ENCODE assay signal across 1 cellular context in genomic region chr1:23790696-23791433, GRCh38.
TF ChIP-seq lines count a peak whose summit lies in the region.

Gene LYPLA2, plus strand, starts transcription at chr1:23791145. Its CDS starts 1,538 bp downstream, at chr1:23792683.

TF ChIP-seq in K562, 482 proteins besides CTCF, POLR2A, EP300 and RAD21 (continued from another document and continues in another):
- TF ChIP-seq, protein P1, sequence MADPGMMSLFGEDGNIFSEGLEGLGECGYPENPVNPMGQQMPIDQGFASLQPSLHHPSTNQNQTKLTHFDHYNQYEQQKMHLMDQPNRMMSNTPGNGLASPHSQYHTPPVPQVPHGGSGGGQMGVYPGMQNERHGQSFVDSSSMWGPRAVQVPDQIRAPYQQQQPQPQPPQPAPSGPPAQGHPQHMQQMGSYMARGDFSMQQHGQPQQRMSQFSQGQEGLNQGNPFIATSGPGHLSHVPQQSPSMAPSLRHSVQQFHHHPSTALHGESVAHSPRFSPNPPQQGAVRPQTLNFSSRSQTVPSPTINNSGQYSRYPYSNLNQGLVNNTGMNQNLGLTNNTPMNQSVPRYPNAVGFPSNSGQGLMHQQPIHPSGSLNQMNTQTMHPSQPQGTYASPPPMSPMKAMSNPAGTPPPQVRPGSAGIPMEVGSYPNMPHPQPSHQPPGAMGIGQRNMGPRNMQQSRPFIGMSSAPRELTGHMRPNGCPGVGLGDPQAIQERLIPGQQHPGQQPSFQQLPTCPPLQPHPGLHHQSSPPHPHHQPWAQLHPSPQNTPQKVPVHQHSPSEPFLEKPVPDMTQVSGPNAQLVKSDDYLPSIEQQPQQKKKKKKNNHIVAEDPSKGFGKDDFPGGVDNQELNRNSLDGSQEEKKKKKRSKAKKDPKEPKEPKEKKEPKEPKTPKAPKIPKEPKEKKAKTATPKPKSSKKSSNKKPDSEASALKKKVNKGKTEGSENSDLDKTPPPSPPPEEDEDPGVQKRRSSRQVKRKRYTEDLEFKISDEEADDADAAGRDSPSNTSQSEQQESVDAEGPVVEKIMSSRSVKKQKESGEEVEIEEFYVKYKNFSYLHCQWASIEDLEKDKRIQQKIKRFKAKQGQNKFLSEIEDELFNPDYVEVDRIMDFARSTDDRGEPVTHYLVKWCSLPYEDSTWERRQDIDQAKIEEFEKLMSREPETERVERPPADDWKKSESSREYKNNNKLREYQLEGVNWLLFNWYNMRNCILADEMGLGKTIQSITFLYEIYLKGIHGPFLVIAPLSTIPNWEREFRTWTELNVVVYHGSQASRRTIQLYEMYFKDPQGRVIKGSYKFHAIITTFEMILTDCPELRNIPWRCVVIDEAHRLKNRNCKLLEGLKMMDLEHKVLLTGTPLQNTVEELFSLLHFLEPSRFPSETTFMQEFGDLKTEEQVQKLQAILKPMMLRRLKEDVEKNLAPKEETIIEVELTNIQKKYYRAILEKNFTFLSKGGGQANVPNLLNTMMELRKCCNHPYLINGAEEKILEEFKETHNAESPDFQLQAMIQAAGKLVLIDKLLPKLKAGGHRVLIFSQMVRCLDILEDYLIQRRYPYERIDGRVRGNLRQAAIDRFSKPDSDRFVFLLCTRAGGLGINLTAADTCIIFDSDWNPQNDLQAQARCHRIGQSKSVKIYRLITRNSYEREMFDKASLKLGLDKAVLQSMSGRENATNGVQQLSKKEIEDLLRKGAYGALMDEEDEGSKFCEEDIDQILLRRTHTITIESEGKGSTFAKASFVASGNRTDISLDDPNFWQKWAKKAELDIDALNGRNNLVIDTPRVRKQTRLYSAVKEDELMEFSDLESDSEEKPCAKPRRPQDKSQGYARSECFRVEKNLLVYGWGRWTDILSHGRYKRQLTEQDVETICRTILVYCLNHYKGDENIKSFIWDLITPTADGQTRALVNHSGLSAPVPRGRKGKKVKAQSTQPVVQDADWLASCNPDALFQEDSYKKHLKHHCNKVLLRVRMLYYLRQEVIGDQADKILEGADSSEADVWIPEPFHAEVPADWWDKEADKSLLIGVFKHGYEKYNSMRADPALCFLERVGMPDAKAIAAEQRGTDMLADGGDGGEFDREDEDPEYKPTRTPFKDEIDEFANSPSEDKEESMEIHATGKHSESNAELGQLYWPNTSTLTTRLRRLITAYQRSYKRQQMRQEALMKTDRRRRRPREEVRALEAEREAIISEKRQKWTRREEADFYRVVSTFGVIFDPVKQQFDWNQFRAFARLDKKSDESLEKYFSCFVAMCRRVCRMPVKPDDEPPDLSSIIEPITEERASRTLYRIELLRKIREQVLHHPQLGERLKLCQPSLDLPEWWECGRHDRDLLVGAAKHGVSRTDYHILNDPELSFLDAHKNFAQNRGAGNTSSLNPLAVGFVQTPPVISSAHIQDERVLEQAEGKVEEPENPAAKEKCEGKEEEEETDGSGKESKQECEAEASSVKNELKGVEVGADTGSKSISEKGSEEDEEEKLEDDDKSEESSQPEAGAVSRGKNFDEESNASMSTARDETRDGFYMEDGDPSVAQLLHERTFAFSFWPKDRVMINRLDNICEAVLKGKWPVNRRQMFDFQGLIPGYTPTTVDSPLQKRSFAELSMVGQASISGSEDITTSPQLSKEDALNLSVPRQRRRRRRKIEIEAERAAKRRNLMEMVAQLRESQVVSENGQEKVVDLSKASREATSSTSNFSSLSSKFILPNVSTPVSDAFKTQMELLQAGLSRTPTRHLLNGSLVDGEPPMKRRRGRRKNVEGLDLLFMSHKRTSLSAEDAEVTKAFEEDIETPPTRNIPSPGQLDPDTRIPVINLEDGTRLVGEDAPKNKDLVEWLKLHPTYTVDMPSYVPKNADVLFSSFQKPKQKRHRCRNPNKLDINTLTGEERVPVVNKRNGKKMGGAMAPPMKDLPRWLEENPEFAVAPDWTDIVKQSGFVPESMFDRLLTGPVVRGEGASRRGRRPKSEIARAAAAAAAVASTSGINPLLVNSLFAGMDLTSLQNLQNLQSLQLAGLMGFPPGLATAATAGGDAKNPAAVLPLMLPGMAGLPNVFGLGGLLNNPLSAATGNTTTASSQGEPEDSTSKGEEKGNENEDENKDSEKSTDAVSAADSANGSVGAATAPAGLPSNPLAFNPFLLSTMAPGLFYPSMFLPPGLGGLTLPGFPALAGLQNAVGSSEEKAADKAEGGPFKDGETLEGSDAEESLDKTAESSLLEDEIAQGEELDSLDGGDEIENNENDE (IDR thresholded peaks at IDR 0.05; ENCODE audit: low read depth, low read length) = no peak
- no peak for TF ChIP-seq POLR3A (IDR thresholded peaks at IDR 0.05; ENCODE audit: borderline replicate concordance, extremely low read depth, insufficient read depth, insufficient read length)
- TF ChIP-seq ZNF431 (CRISPR knock-in tag; IDR thresholded peaks at IDR 0.05) = 0 out of 2 replicates have a peak, but pooled peaks have one; percentile 26
- TF ChIP-seq GABPB1 (CRISPR knock-in tag; IDR thresholded peaks at IDR 0.05) = peak; percentile 96
- no peak for TF ChIP-seq CTCFL (IDR thresholded peaks at IDR 0.05; ENCODE audit: borderline replicate concordance, insufficient read depth, low read depth, low read length, poor library complexity, severe bottlenecking)
- peak; percentile 61 for TF ChIP-seq HDAC2 (IDR thresholded peaks at IDR 0.05)
- no peak for TF ChIP-seq ZNF75A (CRISPR knock-in tag; IDR thresholded peaks at IDR 0.05)
- TF ChIP-seq ZNF347 (CRISPR knock-in tag; IDR thresholded peaks at IDR 0.05; ENCODE audit: low read depth) = no peak
- TF ChIP-seq, protein P2, sequence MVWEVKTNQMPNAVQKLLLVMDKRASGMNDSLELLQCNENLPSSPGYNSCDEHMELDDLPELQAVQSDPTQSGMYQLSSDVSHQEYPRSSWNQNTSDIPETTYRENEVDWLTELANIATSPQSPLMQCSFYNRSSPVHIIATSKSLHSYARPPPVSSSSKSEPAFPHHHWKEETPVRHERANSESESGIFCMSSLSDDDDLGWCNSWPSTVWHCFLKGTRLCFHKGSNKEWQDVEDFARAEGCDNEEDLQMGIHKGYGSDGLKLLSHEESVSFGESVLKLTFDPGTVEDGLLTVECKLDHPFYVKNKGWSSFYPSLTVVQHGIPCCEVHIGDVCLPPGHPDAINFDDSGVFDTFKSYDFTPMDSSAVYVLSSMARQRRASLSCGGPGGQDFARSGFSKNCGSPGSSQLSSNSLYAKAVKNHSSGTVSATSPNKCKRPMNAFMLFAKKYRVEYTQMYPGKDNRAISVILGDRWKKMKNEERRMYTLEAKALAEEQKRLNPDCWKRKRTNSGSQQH (CRISPR knock-in tag; IDR thresholded peaks at IDR 0.05) = peak; percentile 86; the same call in 1 of the 2 replicates
- TF ChIP-seq, protein P3, sequence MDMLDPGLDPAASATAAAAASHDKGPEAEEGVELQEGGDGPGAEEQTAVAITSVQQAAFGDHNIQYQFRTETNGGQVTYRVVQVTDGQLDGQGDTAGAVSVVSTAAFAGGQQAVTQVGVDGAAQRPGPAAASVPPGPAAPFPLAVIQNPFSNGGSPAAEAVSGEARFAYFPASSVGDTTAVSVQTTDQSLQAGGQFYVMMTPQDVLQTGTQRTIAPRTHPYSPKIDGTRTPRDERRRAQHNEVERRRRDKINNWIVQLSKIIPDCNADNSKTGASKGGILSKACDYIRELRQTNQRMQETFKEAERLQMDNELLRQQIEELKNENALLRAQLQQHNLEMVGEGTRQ (CRISPR knock-in tag; IDR thresholded peaks at IDR 0.05) = no peak
- no peak for TF ChIP-seq HLTF (IDR thresholded peaks at IDR 0.05)
- peak; percentile 72 for TF ChIP-seq ASH1L (IDR thresholded peaks at IDR 0.05; ENCODE audit: borderline replicate concordance, low read depth, partially characterized antibody)
- TF ChIP-seq ZNF696 (CRISPR knock-in tag; conservative IDR thresholded peaks at IDR 0.05) = no peak
- no peak for TF ChIP-seq TSHZ1 (CRISPR knock-in tag; IDR thresholded peaks at IDR 0.05)
- TF ChIP-seq NR1H2 (CRISPR knock-in tag; IDR thresholded peaks at IDR 0.05) = peak; percentile 83
- TF ChIP-seq FOXK1 (CRISPR knock-in tag; IDR thresholded peaks at IDR 0.05; ENCODE audit: borderline replicate concordance) = no peak
- peak; percentile 87 for TF ChIP-seq ZFX (CRISPR knock-in tag; IDR thresholded peaks at IDR 0.05)
- no peak for TF ChIP-seq MCM7 (IDR thresholded peaks at IDR 0.05)
- TF ChIP-seq WHSC1 (IDR thresholded peaks at IDR 0.05; ENCODE audit: low read length) = no peak
- no peak for TF ChIP-seq PTRF (tag; IDR thresholded peaks at IDR 0.05)
- no peak for TF ChIP-seq GTF2F1 (IDR thresholded peaks at IDR 0.05; ENCODE audit: low read depth, low read length)
- TF ChIP-seq CBX5 (IDR thresholded peaks at IDR 0.05; ENCODE audit: borderline replicate concordance, low read depth) = no peak
- no peak for TF ChIP-seq ZNF174 (CRISPR knock-in tag; IDR thresholded peaks at IDR 0.05)
- no peak for TF ChIP-seq BMI1 (IDR thresholded peaks at IDR 0.05; ENCODE audit: low read length)
- peak; percentile 99 for TF ChIP-seq ELF1 (tag; IDR thresholded peaks at IDR 0.05)
- no peak for TF ChIP-seq CBX3 (IDR thresholded peaks at IDR 0.05; ENCODE audit: borderline replicate concordance in 1 of 2, low read length in 2 of 2)
- TF ChIP-seq NFATC3 (IDR thresholded peaks at IDR 0.05) = 0 out of 2 replicates have a peak, but pooled peaks have one; percentile 50
- TF ChIP-seq, protein P4, sequence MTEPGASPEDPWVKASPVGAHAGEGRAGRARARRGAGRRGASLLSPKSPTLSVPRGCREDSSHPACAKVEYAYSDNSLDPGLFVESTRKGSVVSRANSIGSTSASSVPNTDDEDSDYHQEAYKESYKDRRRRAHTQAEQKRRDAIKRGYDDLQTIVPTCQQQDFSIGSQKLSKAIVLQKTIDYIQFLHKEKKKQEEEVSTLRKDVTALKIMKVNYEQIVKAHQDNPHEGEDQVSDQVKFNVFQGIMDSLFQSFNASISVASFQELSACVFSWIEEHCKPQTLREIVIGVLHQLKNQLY (CRISPR knock-in tag; conservative IDR thresholded peaks at IDR 0.05) = 0 out of 4 replicates have a peak, but pooled peaks of 1 of the 2 experiments have one; percentile 44
- TF ChIP-seq MXD1 (CRISPR knock-in tag; IDR thresholded peaks at IDR 0.05; ENCODE audit: borderline replicate concordance, poor library complexity, severe bottlenecking) = no peak
- TF ChIP-seq, protein P5, sequence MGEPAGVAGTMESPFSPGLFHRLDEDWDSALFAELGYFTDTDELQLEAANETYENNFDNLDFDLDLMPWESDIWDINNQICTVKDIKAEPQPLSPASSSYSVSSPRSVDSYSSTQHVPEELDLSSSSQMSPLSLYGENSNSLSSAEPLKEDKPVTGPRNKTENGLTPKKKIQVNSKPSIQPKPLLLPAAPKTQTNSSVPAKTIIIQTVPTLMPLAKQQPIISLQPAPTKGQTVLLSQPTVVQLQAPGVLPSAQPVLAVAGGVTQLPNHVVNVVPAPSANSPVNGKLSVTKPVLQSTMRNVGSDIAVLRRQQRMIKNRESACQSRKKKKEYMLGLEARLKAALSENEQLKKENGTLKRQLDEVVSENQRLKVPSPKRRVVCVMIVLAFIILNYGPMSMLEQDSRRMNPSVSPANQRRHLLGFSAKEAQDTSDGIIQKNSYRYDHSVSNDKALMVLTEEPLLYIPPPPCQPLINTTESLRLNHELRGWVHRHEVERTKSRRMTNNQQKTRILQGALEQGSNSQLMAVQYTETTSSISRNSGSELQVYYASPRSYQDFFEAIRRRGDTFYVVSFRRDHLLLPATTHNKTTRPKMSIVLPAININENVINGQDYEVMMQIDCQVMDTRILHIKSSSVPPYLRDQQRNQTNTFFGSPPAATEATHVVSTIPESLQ (CRISPR knock-in tag; IDR thresholded peaks at IDR 0.05) = no peak
- TF ChIP-seq PTTG1 (tag; IDR thresholded peaks at IDR 0.05; ENCODE audit: low read depth) = no peak
- 0 out of 2 replicates have a peak, but pooled peaks have one; percentile 13 for TF ChIP-seq ZNF436 (CRISPR knock-in tag; IDR thresholded peaks at IDR 0.05)
- peak; percentile 91; the same call in 1 of the 2 replicates for TF ChIP-seq ZNF395 (CRISPR knock-in tag; IDR thresholded peaks at IDR 0.05)
- TF ChIP-seq SMAD3 (CRISPR knock-in tag; conservative IDR thresholded peaks at IDR 0.05) = 0 out of 2 replicates have a peak, but pooled peaks have one; percentile 19
